21 cellular contexts compared by ENCODE assay signal in genomic region chr20:50469324-50469723, GRCh38. TPM values are rescaled to one million over a fixed set of nuclear protein-coding genes. Genes with fewer than 3 reads are reported as not detected.
DNase-seq lines count a peak whose midpoint lies in the region; ATAC-seq, FAIRE-seq and TF ChIP-seq lines count a peak whose summit lies in the region.
"Had no signal": no experiment of that assay in that cellular context is flagged by ENCODE, and none has a peak within 500 bp of the region (broad histone marks: within the 10 kb centered on the region; RNA-seq: fewer than 3 reads in every experiment).

No MANE protein-coding gene starts in this region.

- no peaks in the 10 kb centered on the region for H3K27me3 ChIP-seq in right lobe of liver
- no peaks in the 10 kb centered on the region for H3K27me3 ChIP-seq in left lung
- H3K27me3 ChIP-seq: BLaER1 had no signal

- ATAC-seq in right lobe of liver = no peak
- no peak for ATAC-seq in left lung
- ATAC-seq: CD8-positive, alpha-beta T cell; GM23338; HCT116 had no signal

- peak overlapping the region in 2 of 3 donors; percentile 27 to 73 for H3K27ac ChIP-seq in right lobe of liver
- H3K27ac ChIP-seq in left lung = no peak overlapping the region
- H3K27ac ChIP-seq: 22Rv1, BLaER1 had no signal

- FAIRE-seq in GM12892 (lab: Jason Lieb, UNC) = no peak
- FAIRE-seq: A204.1, GM19239 had no signal

- no peak overlapping the region for H3K4me3 ChIP-seq in right lobe of liver
- H3K4me3 ChIP-seq in left lung = no peak overlapping the region
- H3K4me3 ChIP-seq: BLaER1, GM23338 had no signal

- TF ChIP-seq POLR2A in right lobe of liver (IDR thresholded peaks at IDR 0.05) = no peak
- TF ChIP-seq POLR2A in GM12892 (IDR thresholded peaks at IDR 0.05; ENCODE audit: low read depth, low read length) = no peak

- peaks cover 0 to 28% (median 10%) of the 10 kb centered on the region in 4 donors for H3K4me1 ChIP-seq in right lobe of liver
- H3K4me1 ChIP-seq in left lung = peaks cover 0 to 29% of the 10 kb centered on the region in 2 donors
- H3K4me1 ChIP-seq: Caco-2 had no signal

- intact Hi-C loops in right lobe of liver (cut with DNase I) = loop anchor here in 1 of 2 donors (10.0 kb wide), 1 partner anchor 165 kb away; no protein-coding TSS in a partner anchor
- intact Hi-C loops in left lung (cut with DNase I) = no loop called here

- no peaks in the 10 kb centered on the region for H3K36me3 ChIP-seq in right lobe of liver
- H3K36me3 ChIP-seq in left lung = no peaks in the 10 kb centered on the region
- H3K36me3 ChIP-seq: BLaER1 had no signal

- no peaks in the 10 kb centered on the region for H3K9me3 ChIP-seq in right lobe of liver
- no peaks in the 10 kb centered on the region for H3K9me3 ChIP-seq in left lung
- H3K9me3 ChIP-seq: BLaER1, Caco-2 had no signal

- DNase-seq in NCI-H2171 treated with DMSO at 0.1 percent for 48 hours (lab: John Stamatoyannopoulos, UW) (peak; percentile 45), NCI-H2171 (lab: John Stamatoyannopoulos, UW) (no peak), NCI-H1694 (lab: John Stamatoyannopoulos, UW) (peak; percentile 71), NCI-H446 treated with DMSO at 0.1 percent for 48 hours (lab: John Stamatoyannopoulos, UW) (peak; percentile 86), right lobe of liver (no peak), left lung (no peak), GM12892 (ENCODE audit: insufficient read length) (no peak), GM10266 (ENCODE audit: extremely low spot score) (no peak)
- DNase-seq: Caco-2; CD4-positive, CD25-positive, alpha-beta regulatory T cell; CD8-positive, alpha-beta T cell; DMS53; DMS79 treated with DMSO at 0.1 percent for 48 hours; GF-D8; H9 had no signal

- TF ChIP-seq CTCF in right lobe of liver (IDR thresholded peaks at IDR 0.05) = no peak
- no peak for TF ChIP-seq CTCF in left lung (IDR thresholded peaks at IDR 0.05)
- no peak for TF ChIP-seq CTCF in GM10266 (IDR thresholded peaks at IDR 0.05; ENCODE audit: control insufficient read depth, insufficient read depth, low read depth, missing control alignments)

- 61% methylated on average over 3 of the region's 3 CpGs for WGBS in right lobe of liver (ENCODE audit: insufficient coverage, low coverage, low lambda C conversion rate, missing lambda C conversion rate)

RNA-seq across cellular contexts. Expression of gene PTPN1, which starts 40.9 kb away (rescaled TPM):
- total RNA-seq in right lobe of liver (10 to 100 TPM in 5 of 6 experiments, 1 to 10 TPM in 1; 9.5 to 14.9 (median 12.6) TPM), left lung (10 to 100 TPM; 70.7 to 98.6 TPM)
- polyA plus RNA-seq in GM12892 (2012; ENCODE audit: missing spikeins) = 36.9 TPM

Comparison
In these comparisons a context has a peak if more than half of its experiments do, and no peak if none do; other contexts are left out.
1. DNase-seq: peak in NCI-H2171 treated with DMSO at 0.1 percent for 48 hours (single experiment), NCI-H1694 (single experiment) and NCI-H446 treated with DMSO at 0.1 percent for 48 hours (single experiment); none in NCI-H2171 (single experiment), right lobe of liver (0 of 3), left lung (0 of 2), GM12892 (single experiment) and GM10266 (single experiment).
2. H3K27ac ChIP-seq: peak in right lobe of liver (2 of 3); none in left lung (0 of 2).
3. RNA of gene PTPN1, which starts 40.9 kb away (total RNA-seq): 70.7 to 98.6 TPM in left lung; 9.5 to 14.9 TPM in right lobe of liver; every median in the first group is over 4 times any median in the second.